In genomic region chr12:52531563-52532300, GRCh38 we compare ENCODE assay signal across 10 cellular contexts. TPM values are rescaled to one million over a fixed set of nuclear protein-coding genes. Genes with fewer than 3 reads are reported as not detected.
"Had no signal": no experiment of that assay in that cellular context is flagged by ENCODE, and none has a peak within 500 bp of the region (broad histone marks: within the 10 kb centered on the region; RNA-seq: fewer than 3 reads in every experiment).

No MANE protein-coding gene starts in this region.

- ATAC-seq: left lung had no signal

- H3K36me3 ChIP-seq: left lung, prostate gland had no signal

- H3K27me3 ChIP-seq: left lung had no signal

- DNase-seq: dermis blood vessel endothelial cell; immature natural killer cell; left lung; stimulated activated CD4-positive, alpha-beta T cell treated with anti-CD3 and anti-CD28 coated beads, Interleukin-2, amount 100 ng/mL, for 48 hours; stimulated activated naive CD4-positive, alpha-beta T cell treated with Interleukin-2 at 50 U/mL for 16 hours had no signal

- H3K27ac ChIP-seq: left lung, prostate gland had no signal

- H3K9me3 ChIP-seq: left lung, prostate gland had no signal

- H3K9me3 Mint-ChIP-seq: immature natural killer cell, neural crest cell had no signal

- H3K4me3 ChIP-seq: left lung, prostate gland, smooth muscle cell had no signal

- H3K4me1 Mint-ChIP-seq: neural crest cell had no signal

- H3K4me3 Mint-ChIP-seq: immature natural killer cell, neural crest cell had no signal

- H3K4me1 ChIP-seq: left lung, prostate gland had no signal

RNA-seq across cellular contexts. Expression of gene KRT5, which starts 11.5 kb away (rescaled TPM):
- total RNA-seq: neural crest cell had no signal
- polyA plus RNA-seq: immature natural killer cell had no signal

RNA-seq across cellular contexts. Expression of gene KRT71, which starts 21.2 kb away (rescaled TPM):
- total RNA-seq: bronchial epithelial cell, dermis blood vessel endothelial cell, left lung, mononuclear cell, neural crest cell, prostate gland, smooth muscle cell had no signal
- polyA plus RNA-seq: immature natural killer cell, smooth muscle cell had no signal

RNA-seq across cellular contexts. Expression of gene KRT6A, which starts 38.7 kb away (rescaled TPM):
- total RNA-seq: mononuclear cell, neural crest cell had no signal
- polyA plus RNA-seq: immature natural killer cell had no signal

RNA-seq across cellular contexts. Expression of gene KRT74, which starts 41.9 kb away (rescaled TPM):
- total RNA-seq: bronchial epithelial cell, dermis blood vessel endothelial cell, left lung, neural crest cell, smooth muscle cell had no signal
- polyA plus RNA-seq: immature natural killer cell, smooth muscle cell had no signal

RNA-seq across cellular contexts. Expression of gene KRT6C, which starts 58.1 kb away (rescaled TPM):
- total RNA-seq: dermis blood vessel endothelial cell, left lung, mononuclear cell, neural crest cell, prostate gland had no signal
- polyA plus RNA-seq: immature natural killer cell had no signal
